ENCODE assay signal across 18 cellular contexts in genomic region chr13:74891610-74892009, GRCh38.
DNase-seq lines count a peak whose midpoint lies in the region; TF ChIP-seq lines count a peak whose summit lies in the region.
"Had no signal": no experiment of that assay in that cellular context is flagged by ENCODE, and none has a peak within 500 bp of the region (broad histone marks: within the 10 kb centered on the region; RNA-seq: fewer than 3 reads in every experiment).

No MANE protein-coding gene starts in this region.

- no peaks in the 10 kb centered on the region for H3K36me3 ChIP-seq in A673 (ENCODE audit: insufficient read depth, low read length, poor library complexity, severe bottlenecking)
- H3K36me3 ChIP-seq: left lung, neutrophil had no signal

- CTCF ChIA-PET in A673 (lab: Charles Lee): no interaction called here

- no peaks in the 10 kb centered on the region for H3K9me3 ChIP-seq in A673 (ENCODE audit: low read depth, low read length, poor library complexity, severe bottlenecking)
- H3K9me3 ChIP-seq: left lung, neutrophil, testis had no signal

- POLR2A ChIA-PET in A673 (lab: Charles Lee; ENCODE audit: low non-redundant PET): no interaction called here

- intact Hi-C loops in A673 (cut with micrococcal nuclease; ENCODE audit: unreplicated experiment): no loop called here

- H3K4me1 ChIP-seq in A673 (ENCODE audit: insufficient read depth, low read length, poor library complexity, severe bottlenecking): no peaks in the 10 kb centered on the region
- H3K4me1 ChIP-seq: left lung, testis had no signal

- H3K4me3 ChIP-seq in A673 (ENCODE audit: low read depth, low read length, poor library complexity, severe bottlenecking): no peak overlapping the region
- H3K4me3 ChIP-seq: left lung, testis had no signal

- BruUV-seq in A673 (replicated peaks; lab: Mats Ljungman, UMichigan): no TSS peak

- peak; percentile 48 for DNase-seq in H4 (ENCODE audit: low spot score)
- DNase-seq in NCI-H748 treated with DMSO at 0.1 percent for 48 hours (lab: John Stamatoyannopoulos, UW): peak; percentile 26
- DNase-seq in epithelial cell of prostate (ENCODE audit: low read depth, low spot score): no peak
- DNase-seq in pulmonary artery endothelial cell (ENCODE audit: low read depth, low spot score): peak; percentile 68
- DNase-seq in germinal center (ENCODE audit: low spot score): no peak
- DNase-seq in A673 (ENCODE audit: low spot score): no peak
- DNase-seq in CD1c-positive myeloid dendritic cell (ENCODE audit: extremely low spot score): no peak
- DNase-seq in midbrain (lab: John Stamatoyannopoulos, UW): no peak
- DNase-seq: activated T-cell treated with anti-CD3 and anti-CD28 coated beads, Interleukin-2, amount 50 U/mL, for 72 hours; amygdala; head of caudate nucleus; KG1; left lung; NCI-H2171 treated with DMSO at 0.1 percent for 48 hours; stimulated activated CD4-positive, alpha-beta T cell treated with anti-CD3 and anti-CD28 coated beads, Interleukin-12 subunit alpha, Interleukin-12 subunit beta, amount 100 ng/mL, for 4 hours; T-cell; testis had no signal

- peak overlapping the region; percentile 74 for H3K27ac ChIP-seq in epithelial cell of prostate
- H3K27ac ChIP-seq in A673 (ENCODE audit: low read depth, low read length, poor library complexity, severe bottlenecking): no peak overlapping the region
- H3K27ac ChIP-seq: left lung, neutrophil, testis had no signal

- TF ChIP-seq CTCF in A673 (conservative IDR thresholded peaks at IDR 0.05; ENCODE audit: low read depth, low read length): no peak

- no peaks in the 10 kb centered on the region for H3K27me3 ChIP-seq in A673 (replicated peaks; ENCODE audit: insufficient read depth, low read depth, low read length, poor library complexity)
- H3K27me3 ChIP-seq: left lung, neutrophil, testis had no signal

Comparison
In these comparisons a context has a peak if more than half of its experiments do, and no peak if none do; other contexts are left out.
1. DNase-seq: peak in H4 (single experiment), NCI-H748 treated with DMSO at 0.1 percent for 48 hours (single experiment) and pulmonary artery endothelial cell (single experiment); none in epithelial cell of prostate (single experiment), germinal center (single experiment), A673 (single experiment), CD1c-positive myeloid dendritic cell (single experiment) and midbrain (single experiment).